Comparison of ENCODE assay signal across 1 cellular context in genomic region chr7:42915356-42915755, GRCh38.
TF ChIP-seq lines count a peak whose summit lies in the region.

No MANE protein-coding gene starts in this region.

TF ChIP-seq in IMR-90, 13 proteins besides CTCF, POLR2A, EP300 and RAD21 (continued from another document):
- TF ChIP-seq ELK1 (IDR thresholded peaks at IDR 0.05; ENCODE audit: borderline replicate concordance, low read depth, low read length) (no peak), RCOR1 (IDR thresholded peaks at IDR 0.05; ENCODE audit: insufficient replicate concordance, low read length) (no peak), SMC3 (IDR thresholded peaks at IDR 0.05; ENCODE audit: low read depth, low read length) (no peak), NFE2L2 (IDR thresholded peaks at IDR 0.05; ENCODE audit: low read depth, low read length) (no peak), MXI1 (IDR thresholded peaks at IDR 0.05; ENCODE audit: borderline replicate concordance, low read depth, low read length) (no peak), MAZ (IDR thresholded peaks at IDR 0.05; ENCODE audit: borderline replicate concordance, low read depth, low read length) (no peak), BHLHE40 (IDR thresholded peaks at IDR 0.05; ENCODE audit: low read depth, low read length) (no peak)
